ENCODE assay signal across 15 cellular contexts in the genomic region with DNA sequence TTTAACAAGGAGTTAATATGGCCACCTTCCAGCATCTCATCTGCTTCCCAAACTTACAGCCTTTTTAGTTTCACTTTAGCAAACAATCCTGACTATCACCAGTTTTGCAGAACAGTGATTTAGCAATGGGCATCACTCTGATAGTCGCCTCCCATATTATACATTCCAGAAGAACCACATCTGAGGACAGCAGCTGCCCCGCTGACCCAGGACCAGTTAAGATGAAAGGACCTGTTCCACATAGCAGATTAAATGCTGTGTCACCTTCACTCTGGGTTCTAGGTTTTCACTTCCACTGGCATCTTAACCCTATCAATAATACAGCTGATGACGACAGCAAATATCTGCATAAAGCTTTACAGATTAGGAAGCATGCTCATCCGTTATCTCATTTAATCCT.
DNase-seq lines count a peak whose midpoint lies in the region; ATAC-seq and TF ChIP-seq lines count a peak whose summit lies in the region.
"Had no signal": no experiment of that assay in that cellular context is flagged by ENCODE, and none has a peak within 500 bp of the region (broad histone marks: within the 10 kb centered on the region; RNA-seq: fewer than 3 reads in every experiment).

No MANE protein-coding gene starts in this region.

- H3K4me1 ChIP-seq in right lobe of liver = peaks cover 0 to 22% (median 7%) of the 10 kb centered on the region in 4 donors
- H3K4me1 ChIP-seq in mucosa of descending colon (ENCODE audit: low read depth) = no peaks in the 10 kb centered on the region
- peaks cover 0 to 2% (median 0%) of the 10 kb centered on the region in 4 donors for H3K4me1 ChIP-seq in transverse colon

- WGBS in right lobe of liver (ENCODE audit: insufficient coverage, low coverage, low lambda C conversion rate, missing lambda C conversion rate) = 51% methylated on average over 4 of the region's 4 CpGs
- 88% methylated on average over 3 to 4 of the region's 4 CpGs for WGBS in transverse colon (ENCODE audit: low coverage in 1 of 2), 2 donors

- peak; percentile 25 for DNase-seq in Caki2 (ENCODE audit: low read depth)
- DNase-seq in RPMI7951 (ENCODE audit: low read depth) = peak; percentile 71
- peak; percentile 20 for DNase-seq in fibroblast of the aortic adventitia (ENCODE audit: low read depth)
- peak in 1 of 3 donors; percentile 42 for DNase-seq in right lobe of liver
- DNase-seq in activated CD4-positive, CD25-positive, alpha-beta regulatory T cell treated with anti-CD3 and anti-CD28 coated beads, Interleukin-2, amount 50 U/mL, for 72 hours = no peak
- DNase-seq in T1000 (lab: John Stamatoyannopoulos, UW) = no peak
- no peak for DNase-seq in mucosa of descending colon
- no peak for DNase-seq in transverse colon
- DNase-seq: C1 segment of cervical spinal cord, DMS53, HCEC 1CT, NCI-H1092, NCI-H1694 treated with DMSO at 0.1 percent for 48 hours, NCI-H69 had no signal

- H3K27me3 ChIP-seq in right lobe of liver (no peaks in the 10 kb centered on the region), transverse colon (no peaks in the 10 kb centered on the region)

- TF ChIP-seq POLR2A in right lobe of liver (IDR thresholded peaks at IDR 0.05) (no peak), transverse colon (IDR thresholded peaks at IDR 0.05) (no peak)

- in situ Hi-C loops in Caki2 (cut with HindIII; ENCODE audit: low pct_unique_long_range_greater_than_20kb, low sequenced_read_pairs) (no loop called here), transverse colon (cut with MboI; ENCODE audit: low pct_ligation_motif_present in 1 of 4, low pct_unique_long_range_greater_than_20kb in 1 of 4, low sequenced_read_pairs in 3 of 4) (no loop called here)

- H3K4me3 ChIP-seq in fibroblast of the aortic adventitia (ENCODE audit: low read depth, low read length) (no peak overlapping the region), right lobe of liver (no peak overlapping the region), mucosa of descending colon (no peak overlapping the region), transverse colon (no peak overlapping the region)
- H3K4me3 ChIP-seq: SK-N-MC had no signal

- H3K9me3 ChIP-seq in right lobe of liver (no peaks in the 10 kb centered on the region), mucosa of descending colon (no peaks in the 10 kb centered on the region), transverse colon (no peaks in the 10 kb centered on the region)

- intact Hi-C loops in right lobe of liver (cut with DNase I) (no loop called here), mucosa of descending colon (cut with DNase I, micrococcal nuclease) (no loop called here), transverse colon (cut with DNase I; ENCODE audit: low total_unique reads) (no loop called here)

- H3K27ac ChIP-seq in right lobe of liver = peak overlapping the region in 2 of 3 donors; percentile 8 to 33
- H3K27ac ChIP-seq in transverse colon = no peak overlapping the region
- H3K27ac ChIP-seq: SK-N-MC had no signal

- TF ChIP-seq EP300 in transverse colon (IDR thresholded peaks at IDR 0.05; ENCODE audit: low read depth) = no peak

- TF ChIP-seq CTCF in fibroblast of the aortic adventitia (IDR thresholded peaks at IDR 0.05; ENCODE audit: insufficient read depth, low read length) = no peak
- TF ChIP-seq CTCF in right lobe of liver (IDR thresholded peaks at IDR 0.05) = no peak
- no peak for TF ChIP-seq CTCF in mucosa of descending colon (IDR thresholded peaks at IDR 0.05)
- no peak for TF ChIP-seq CTCF in transverse colon (IDR thresholded peaks at IDR 0.05)

- H3K36me3 ChIP-seq in right lobe of liver = no peaks in the 10 kb centered on the region
- no peaks in the 10 kb centered on the region for H3K36me3 ChIP-seq in mucosa of descending colon (ENCODE audit: low read depth)
- H3K36me3 ChIP-seq in transverse colon = no peaks in the 10 kb centered on the region

- ATAC-seq in right lobe of liver = peak; percentile 61 to 80 (median 69)
- ATAC-seq in mucosa of descending colon = no peak

Comparison
In these comparisons a context has a peak if more than half of its experiments do, and no peak if none do; other contexts are left out.
1. DNase-seq: peak in Caki2 (single experiment), RPMI7951 (single experiment) and fibroblast of the aortic adventitia (single experiment); none in activated CD4-positive, CD25-positive, alpha-beta regulatory T cell treated with anti-CD3 and anti-CD28 coated beads, Interleukin-2, amount 50 U/mL, for 72 hours (single experiment), T1000 (single experiment), mucosa of descending colon (0 of 3) and transverse colon (single experiment).
2. H3K27ac ChIP-seq: peak in right lobe of liver (2 of 3); none in transverse colon (0 of 4).